27 cellular contexts compared by ENCODE assay signal in the genomic region with DNA sequence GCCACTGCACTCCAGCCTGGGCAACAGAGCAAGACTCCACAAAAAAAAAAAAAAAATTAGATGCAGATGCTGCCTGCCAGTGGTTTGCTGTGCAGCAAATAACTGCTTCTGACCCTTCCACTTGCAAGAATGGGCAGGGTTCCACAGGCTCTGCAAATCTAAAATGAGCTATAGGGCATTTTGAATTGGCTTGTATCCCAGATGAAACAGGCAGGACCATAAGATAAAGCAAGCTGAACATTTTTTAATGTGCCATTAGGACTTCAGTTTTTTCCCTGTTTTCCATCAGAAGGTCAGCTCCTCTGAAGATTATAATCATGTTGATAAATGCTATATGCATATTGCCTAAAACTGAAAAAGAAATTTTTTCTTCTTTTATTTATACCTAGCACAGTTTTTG. TPM values are rescaled to one million over a fixed set of nuclear protein-coding genes. Genes with fewer than 3 reads are reported as not detected.
"Had no signal": no experiment of that assay in that cellular context is flagged by ENCODE, and none has a peak within 500 bp of the region (broad histone marks: within the 10 kb centered on the region; RNA-seq: fewer than 3 reads in every experiment).

No MANE protein-coding gene starts in this region.

- H3K4me1 Mint-ChIP-seq: activated CD4-positive, alpha-beta T cell treated with anti-CD3 and anti-CD28 coated beads, Interleukin-2, amount 10 ng/mL, durations not matched to agents 24 days and 14 days; stimulated activated naive CD8-positive, alpha-beta T cell treated with anti-CD3 and anti-CD28 coated beads, Interleukin-15, amount 100 ng/mL, for 72 hours had no signal

- H3K36me3 ChIP-seq: adrenal gland, esophagus squamous epithelium, left lung, right lobe of liver, suprapubic skin, transverse colon, uterus had no signal

- H3K4me3 ChIP-seq: adrenal gland, esophagus squamous epithelium, left lung, right lobe of liver, suprapubic skin, transverse colon, uterus had no signal

- H3K27ac ChIP-seq: adrenal gland, esophagus squamous epithelium, left lung, right lobe of liver, suprapubic skin, uterus had no signal

- ATAC-seq: activated CD8-positive, alpha-beta T cell treated with anti-CD3 and anti-CD28 coated beads, Interleukin-2, amount 10 ng/mL, durations not matched to agents 7 days and 5 days; activated T-cell treated with anti-CD3 and anti-CD28 coated beads, Interleukin-2, amount 50 U/mL, for 4 hours; left lung; right lobe of liver; stimulated activated naive CD8-positive, alpha-beta T cell treated with anti-CD3 and anti-CD28 coated beads, Interleukin-15, amount 100 ng/mL, for 72 hours had no signal

- H3K4me1 ChIP-seq: adrenal gland, left lung, right lobe of liver, transverse colon had no signal

- H3K27me3 ChIP-seq: adrenal gland, left lung, right lobe of liver, suprapubic skin, transverse colon, uterus had no signal

- H3K27ac Mint-ChIP-seq: activated CD4-positive, alpha-beta T cell treated with anti-CD3 and anti-CD28 coated beads, Interleukin-2, amount 10 ng/mL, durations not matched to agents 24 days and 14 days; activated CD8-positive, alpha-beta T cell treated with anti-CD3 and anti-CD28 coated beads, Interleukin-2, amount 10 ng/mL, durations not matched to agents 7 days and 5 days; stimulated activated naive CD8-positive, alpha-beta T cell treated with anti-CD3 and anti-CD28 coated beads, Interleukin-15, amount 100 ng/mL, for 72 hours had no signal

- H3K4me3 Mint-ChIP-seq: activated CD4-positive, alpha-beta T cell treated with anti-CD3 and anti-CD28 coated beads, Interleukin-2, amount 10 ng/mL, durations not matched to agents 24 days and 14 days; activated CD8-positive, alpha-beta T cell treated with anti-CD3 and anti-CD28 coated beads, Interleukin-2, amount 10 ng/mL, durations not matched to agents 7 days and 5 days; activated T-cell treated with anti-CD3 and anti-CD28 coated beads, Interleukin-2, amount 50 U/mL, for 4 hours; stimulated activated naive CD8-positive, alpha-beta T cell treated with anti-CD3 and anti-CD28 coated beads, Interleukin-15, amount 100 ng/mL, for 72 hours had no signal

- H3K9me3 Mint-ChIP-seq: activated CD4-positive, alpha-beta T cell treated with anti-CD3 and anti-CD28 coated beads, Interleukin-2, amount 10 ng/mL, durations not matched to agents 24 days and 14 days; activated T-cell treated with anti-CD3 and anti-CD28 coated beads, Interleukin-2, amount 50 U/mL, for 4 hours; stimulated activated naive CD8-positive, alpha-beta T cell treated with anti-CD3 and anti-CD28 coated beads, Interleukin-15, amount 100 ng/mL, for 72 hours had no signal

- H3K9me3 ChIP-seq: adrenal gland, esophagus squamous epithelium, left lung, right lobe of liver, suprapubic skin, transverse colon, uterus had no signal

- DNase-seq: activated CD4-positive, alpha-beta T cell treated with anti-CD3 and anti-CD28 coated beads, Interleukin-2, amount 10 ng/mL, durations not matched to agents 24 days and 14 days; activated CD8-positive, alpha-beta memory T cell treated with anti-CD3 and anti-CD28 coated beads, Interleukin-2, amount 50 U/mL, for 4 hours; activated CD8-positive, alpha-beta T cell treated with anti-CD3 and anti-CD28 coated beads, Interleukin-2, amount 10 ng/mL, durations not matched to agents 7 days and 5 days; activated naive CD4-positive, alpha-beta T cell treated with anti-CD3 and anti-CD28 coated beads, Interleukin-2, amount 50 U/mL, for 16 hours; activated T-cell treated with anti-CD3 and anti-CD28 coated beads, Interleukin-2, amount 50 U/mL, for 4 hours; adrenal gland; dermis blood vessel endothelial cell; effector memory CD4-positive, alpha-beta T cell; esophagus squamous epithelium; foreskin melanocyte; kidney; left lung; right lobe of liver; small intestine; stimulated activated CD4-positive, alpha-beta T cell treated with anti-CD3 and anti-CD28 coated beads, Interleukin-15, amount 100 ng/mL, for 24 hours; stimulated activated CD4-positive, alpha-beta T cell treated with anti-CD3 and anti-CD28 coated beads, Interleukin-2, amount 100 ng/mL, for 48 hours; stimulated activated naive CD8-positive, alpha-beta T cell treated with anti-CD3 and anti-CD28 coated beads, Interleukin-15, amount 100 ng/mL, for 72 hours; T1000; transverse colon; uterus had no signal

RNA-seq across cellular contexts. Expression of a gene that starts 55.1 kb away (rescaled TPM):
- total RNA-seq: activated CD4-positive, alpha-beta T cell treated with anti-CD3 and anti-CD28 coated beads, Interleukin-2, amount 10 ng/mL, durations not matched to agents 24 days and 14 days; activated CD8-positive, alpha-beta T cell treated with anti-CD3 and anti-CD28 coated beads, Interleukin-2, amount 10 ng/mL, durations not matched to agents 7 days and 5 days; activated T-cell treated with anti-CD3 and anti-CD28 coated beads, Interleukin-2, amount 50 U/mL, for 4 hours; adrenal gland; bronchial epithelial cell; chondrocyte; dermis blood vessel endothelial cell; endothelial cell of umbilical vein; esophagus squamous epithelium; kidney; mononuclear cell; posterior vena cava; T-helper 1 cell treated with Interleukin-12 subunit alpha and Interleukin-12 subunit beta and Interleukin-4 antibody, amounts not matched to agents 30 ng/mL and 1 ng/mL, for 36 hours; transverse colon had no signal
